Comparison of ENCODE assay signal across 9 cellular contexts in genomic region chr1:92487078-92487605, GRCh38.
DNase-seq lines count a peak whose midpoint lies in the region; ATAC-seq and TF ChIP-seq lines count a peak whose summit lies in the region.
"Had no signal": no experiment of that assay in that cellular context is flagged by ENCODE, and none has a peak within 500 bp of the region (broad histone marks: within the 10 kb centered on the region; RNA-seq: fewer than 3 reads in every experiment).

No MANE protein-coding gene starts in this region.

- H3K36me3 ChIP-seq in ES-I3 (ENCODE audit: insufficient read depth, low read length) (no peaks in the 10 kb centered on the region), duodenal mucosa (ENCODE audit: control insufficient read depth in 1 of 2, insufficient read depth in 2 of 2, low read length in 2 of 2) (no peaks in the 10 kb centered on the region), parathyroid adenoma (ENCODE audit: control insufficient read depth, insufficient read depth, low read length) (no peaks in the 10 kb centered on the region)

- in situ Hi-C loops in GM13977 (cut with MboI; ENCODE audit: low pct_unique_long_range_greater_than_20kb, low sequenced_read_pairs, unreplicated experiment): loop anchor here (10.0 kb wide), 1 partner anchor 108 kb away; no protein-coding TSS in a partner anchor

- H3K9ac ChIP-seq in ES-I3 (ENCODE audit: low read depth, low read length) (peak overlapping the region; percentile 61; the same call in 1 of the 2 replicates), duodenal mucosa (ENCODE audit: low read depth in 1 of 2, low read length in 2 of 2) (no peak overlapping the region), parathyroid adenoma (no peak overlapping the region)

- H3K27me3 ChIP-seq in duodenal mucosa (ENCODE audit: control insufficient read depth in 1 of 2, insufficient read depth in 2 of 2, low read length in 2 of 2) (peaks cover 34 to 56% of the 10 kb centered on the region in 2 donors), parathyroid adenoma (ENCODE audit: control insufficient read depth, insufficient read depth, low read length) (peaks cover 22% of the 10 kb centered on the region)

- H3K4me1 ChIP-seq in ES-I3 (ENCODE audit: insufficient read depth, low read length) (no peaks in the 10 kb centered on the region), duodenal mucosa (ENCODE audit: control insufficient read depth in 1 of 2, insufficient read depth in 2 of 2, low read length in 2 of 2) (peaks cover 23 to 41% of the 10 kb centered on the region in 2 donors), parathyroid adenoma (no peaks in the 10 kb centered on the region)

- H3K4me2 ChIP-seq in parathyroid adenoma (ENCODE audit: low read length): peak overlapping the region; percentile 61

- TF ChIP-seq CTCF in parathyroid adenoma (IDR thresholded peaks at IDR 0.05): no peak
- TF ChIP-seq CTCF in GM13977 (IDR thresholded peaks at IDR 0.05; ENCODE audit: extremely low read depth, insufficient read depth, missing control alignments): no peak

- DNase-seq in KG1 (lab: John Stamatoyannopoulos, UW) (peak; percentile 24), EL (no peak), GM13977 (ENCODE audit: low spot score) (no peak)
- DNase-seq in NK-92 treated with Interleukin-12 subunit alpha and Interleukin-12 subunit beta, amount 100 ng/mL, for 24 hours (lab: John Stamatoyannopoulos, UW): no peak
- DNase-seq: midbrain had no signal

- no peak overlapping the region for H3K27ac ChIP-seq in duodenal mucosa (ENCODE audit: low read depth, low read length)
- no peak overlapping the region for H3K27ac ChIP-seq in parathyroid adenoma

- peak overlapping the region; percentile 62 to 72 for H3K4me3 ChIP-seq in duodenal mucosa (ENCODE audit: low read depth in 1 of 2, low read length in 2 of 2)
- no peak overlapping the region for H3K4me3 ChIP-seq in parathyroid adenoma (ENCODE audit: low read depth, low read length)

- ATAC-seq in GM21529 (IDR thresholded peaks at IDR 0.05; ENCODE audit: unreplicated experiment): no peak

- no peaks in the 10 kb centered on the region for H3K9me3 ChIP-seq in ES-I3 (ENCODE audit: control insufficient read depth, insufficient read depth, low read length)
- H3K9me3 ChIP-seq in duodenal mucosa (ENCODE audit: control insufficient read depth in 1 of 2, low read length in 2 of 2): no peaks in the 10 kb centered on the region
- H3K9me3 ChIP-seq in parathyroid adenoma (ENCODE audit: control insufficient read depth, low read length): no peaks in the 10 kb centered on the region

- no peak overlapping the region for H2AFZ ChIP-seq in parathyroid adenoma

- H3K79me2 ChIP-seq in parathyroid adenoma: no peaks in the 10 kb centered on the region
